In the genomic region with DNA sequence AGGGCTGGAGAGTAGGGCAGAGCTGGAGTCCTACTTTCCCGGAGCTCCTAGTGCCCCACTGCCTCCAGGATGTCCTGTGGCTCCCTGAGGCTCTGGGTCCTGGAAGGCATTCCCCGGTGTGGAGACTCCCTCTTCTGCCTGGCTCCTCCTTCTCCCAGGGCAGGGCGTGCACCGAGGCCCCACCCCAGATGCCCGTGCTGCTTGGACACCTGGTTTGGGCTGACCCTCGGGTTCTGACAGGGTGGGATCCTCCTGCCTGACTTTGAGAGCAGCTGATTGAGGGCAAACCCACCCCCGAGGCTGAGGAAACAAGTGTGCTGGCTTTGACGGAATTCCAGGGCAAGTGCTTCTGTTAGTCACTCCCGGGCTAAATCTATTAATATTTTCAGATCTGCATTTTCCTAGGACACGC, we compare ENCODE assay signal across 2 cellular contexts.
TF ChIP-seq lines count a peak whose summit lies in the region.

No MANE protein-coding gene starts in this region.

TF ChIP-seq in HCT116, 20 proteins besides CTCF, POLR2A, EP300 and RAD21:
- TF ChIP-seq POLR2AphosphoS5 (IDR thresholded peaks at IDR 0.05; ENCODE audit: low read depth, low read length) (no peak), CEBPB (IDR thresholded peaks at IDR 0.05; ENCODE audit: low read depth) (no peak), ELF1 (IDR thresholded peaks at IDR 0.05; ENCODE audit: borderline replicate concordance, low read depth) (no peak), CBX3 (IDR thresholded peaks at IDR 0.05; ENCODE audit: low read depth) (no peak), ZFX (IDR thresholded peaks at IDR 0.05) (no peak), ZNF274 (IDR thresholded peaks at IDR 0.05; ENCODE audit: low read depth, low read length) (no peak), SRF (IDR thresholded peaks at IDR 0.05; ENCODE audit: low read depth) (no peak), JUND (IDR thresholded peaks at IDR 0.05) (no peak), TCF7L2 (IDR thresholded peaks at IDR 0.05; ENCODE audit: borderline replicate concordance, extremely low read depth, insufficient read depth, insufficient read length) (no peak)
- TF ChIP-seq, protein P1, sequence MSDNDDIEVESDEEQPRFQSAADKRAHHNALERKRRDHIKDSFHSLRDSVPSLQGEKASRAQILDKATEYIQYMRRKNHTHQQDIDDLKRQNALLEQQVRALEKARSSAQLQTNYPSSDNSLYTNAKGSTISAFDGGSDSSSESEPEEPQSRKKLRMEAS (IDR thresholded peaks at IDR 0.05): no peak
- TF ChIP-seq, protein P2, sequence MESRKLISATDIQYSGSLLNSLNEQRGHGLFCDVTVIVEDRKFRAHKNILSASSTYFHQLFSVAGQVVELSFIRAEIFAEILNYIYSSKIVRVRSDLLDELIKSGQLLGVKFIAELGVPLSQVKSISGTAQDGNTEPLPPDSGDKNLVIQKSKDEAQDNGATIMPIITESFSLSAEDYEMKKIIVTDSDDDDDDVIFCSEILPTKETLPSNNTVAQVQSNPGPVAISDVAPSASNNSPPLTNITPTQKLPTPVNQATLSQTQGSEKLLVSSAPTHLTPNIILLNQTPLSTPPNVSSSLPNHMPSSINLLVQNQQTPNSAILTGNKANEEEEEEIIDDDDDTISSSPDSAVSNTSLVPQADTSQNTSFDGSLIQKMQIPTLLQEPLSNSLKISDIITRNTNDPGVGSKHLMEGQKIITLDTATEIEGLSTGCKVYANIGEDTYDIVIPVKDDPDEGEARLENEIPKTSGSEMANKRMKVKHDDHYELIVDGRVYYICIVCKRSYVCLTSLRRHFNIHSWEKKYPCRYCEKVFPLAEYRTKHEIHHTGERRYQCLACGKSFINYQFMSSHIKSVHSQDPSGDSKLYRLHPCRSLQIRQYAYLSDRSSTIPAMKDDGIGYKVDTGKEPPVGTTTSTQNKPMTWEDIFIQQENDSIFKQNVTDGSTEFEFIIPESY (IDR thresholded peaks at IDR 0.05; ENCODE audit: extremely low read depth, insufficient replicate concordance, low read length): no peak
- TF ChIP-seq, protein P3, sequence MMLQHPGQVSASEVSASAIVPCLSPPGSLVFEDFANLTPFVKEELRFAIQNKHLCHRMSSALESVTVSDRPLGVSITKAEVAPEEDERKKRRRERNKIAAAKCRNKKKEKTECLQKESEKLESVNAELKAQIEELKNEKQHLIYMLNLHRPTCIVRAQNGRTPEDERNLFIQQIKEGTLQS (IDR thresholded peaks at IDR 0.05): no peak
- TF ChIP-seq, protein P4, sequence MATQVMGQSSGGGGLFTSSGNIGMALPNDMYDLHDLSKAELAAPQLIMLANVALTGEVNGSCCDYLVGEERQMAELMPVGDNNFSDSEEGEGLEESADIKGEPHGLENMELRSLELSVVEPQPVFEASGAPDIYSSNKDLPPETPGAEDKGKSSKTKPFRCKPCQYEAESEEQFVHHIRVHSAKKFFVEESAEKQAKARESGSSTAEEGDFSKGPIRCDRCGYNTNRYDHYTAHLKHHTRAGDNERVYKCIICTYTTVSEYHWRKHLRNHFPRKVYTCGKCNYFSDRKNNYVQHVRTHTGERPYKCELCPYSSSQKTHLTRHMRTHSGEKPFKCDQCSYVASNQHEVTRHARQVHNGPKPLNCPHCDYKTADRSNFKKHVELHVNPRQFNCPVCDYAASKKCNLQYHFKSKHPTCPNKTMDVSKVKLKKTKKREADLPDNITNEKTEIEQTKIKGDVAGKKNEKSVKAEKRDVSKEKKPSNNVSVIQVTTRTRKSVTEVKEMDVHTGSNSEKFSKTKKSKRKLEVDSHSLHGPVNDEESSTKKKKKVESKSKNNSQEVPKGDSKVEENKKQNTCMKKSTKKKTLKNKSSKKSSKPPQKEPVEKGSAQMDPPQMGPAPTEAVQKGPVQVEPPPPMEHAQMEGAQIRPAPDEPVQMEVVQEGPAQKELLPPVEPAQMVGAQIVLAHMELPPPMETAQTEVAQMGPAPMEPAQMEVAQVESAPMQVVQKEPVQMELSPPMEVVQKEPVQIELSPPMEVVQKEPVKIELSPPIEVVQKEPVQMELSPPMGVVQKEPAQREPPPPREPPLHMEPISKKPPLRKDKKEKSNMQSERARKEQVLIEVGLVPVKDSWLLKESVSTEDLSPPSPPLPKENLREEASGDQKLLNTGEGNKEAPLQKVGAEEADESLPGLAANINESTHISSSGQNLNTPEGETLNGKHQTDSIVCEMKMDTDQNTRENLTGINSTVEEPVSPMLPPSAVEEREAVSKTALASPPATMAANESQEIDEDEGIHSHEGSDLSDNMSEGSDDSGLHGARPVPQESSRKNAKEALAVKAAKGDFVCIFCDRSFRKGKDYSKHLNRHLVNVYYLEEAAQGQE (IDR thresholded peaks at IDR 0.05; ENCODE audit: low read depth): no peak

TF ChIP-seq in K562, 482 proteins besides CTCF, POLR2A, EP300 and RAD21:
- TF ChIP-seq NBN (IDR thresholded peaks at IDR 0.05; ENCODE audit: low read depth) (no peak), GTF2F1 (IDR thresholded peaks at IDR 0.05; ENCODE audit: low read depth, low read length) (no peak), ZNF384 (IDR thresholded peaks at IDR 0.05; ENCODE audit: low read depth, low read length) (no peak), POLR2G (IDR thresholded peaks at IDR 0.05; ENCODE audit: low read depth, low read length) (no peak), ZNF77 (CRISPR knock-in tag; IDR thresholded peaks at IDR 0.05) (no peak)
- TF ChIP-seq, protein P5, sequence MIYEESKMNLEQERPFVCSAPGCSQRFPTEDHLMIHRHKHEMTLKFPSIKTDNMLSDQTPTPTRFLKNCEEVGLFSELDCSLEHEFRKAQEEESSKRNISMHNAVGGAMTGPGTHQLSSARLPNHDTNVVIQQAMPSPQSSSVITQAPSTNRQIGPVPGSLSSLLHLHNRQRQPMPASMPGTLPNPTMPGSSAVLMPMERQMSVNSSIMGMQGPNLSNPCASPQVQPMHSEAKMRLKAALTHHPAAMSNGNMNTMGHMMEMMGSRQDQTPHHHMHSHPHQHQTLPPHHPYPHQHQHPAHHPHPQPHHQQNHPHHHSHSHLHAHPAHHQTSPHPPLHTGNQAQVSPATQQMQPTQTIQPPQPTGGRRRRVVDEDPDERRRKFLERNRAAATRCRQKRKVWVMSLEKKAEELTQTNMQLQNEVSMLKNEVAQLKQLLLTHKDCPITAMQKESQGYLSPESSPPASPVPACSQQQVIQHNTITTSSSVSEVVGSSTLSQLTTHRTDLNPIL (CRISPR knock-in tag; IDR thresholded peaks at IDR 0.05): no peak
- TF ChIP-seq, protein P6, sequence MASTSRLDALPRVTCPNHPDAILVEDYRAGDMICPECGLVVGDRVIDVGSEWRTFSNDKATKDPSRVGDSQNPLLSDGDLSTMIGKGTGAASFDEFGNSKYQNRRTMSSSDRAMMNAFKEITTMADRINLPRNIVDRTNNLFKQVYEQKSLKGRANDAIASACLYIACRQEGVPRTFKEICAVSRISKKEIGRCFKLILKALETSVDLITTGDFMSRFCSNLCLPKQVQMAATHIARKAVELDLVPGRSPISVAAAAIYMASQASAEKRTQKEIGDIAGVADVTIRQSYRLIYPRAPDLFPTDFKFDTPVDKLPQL (IDR thresholded peaks at IDR 0.05; ENCODE audit: extremely low read depth, insufficient read length): no peak
- TF ChIP-seq, protein P7, sequence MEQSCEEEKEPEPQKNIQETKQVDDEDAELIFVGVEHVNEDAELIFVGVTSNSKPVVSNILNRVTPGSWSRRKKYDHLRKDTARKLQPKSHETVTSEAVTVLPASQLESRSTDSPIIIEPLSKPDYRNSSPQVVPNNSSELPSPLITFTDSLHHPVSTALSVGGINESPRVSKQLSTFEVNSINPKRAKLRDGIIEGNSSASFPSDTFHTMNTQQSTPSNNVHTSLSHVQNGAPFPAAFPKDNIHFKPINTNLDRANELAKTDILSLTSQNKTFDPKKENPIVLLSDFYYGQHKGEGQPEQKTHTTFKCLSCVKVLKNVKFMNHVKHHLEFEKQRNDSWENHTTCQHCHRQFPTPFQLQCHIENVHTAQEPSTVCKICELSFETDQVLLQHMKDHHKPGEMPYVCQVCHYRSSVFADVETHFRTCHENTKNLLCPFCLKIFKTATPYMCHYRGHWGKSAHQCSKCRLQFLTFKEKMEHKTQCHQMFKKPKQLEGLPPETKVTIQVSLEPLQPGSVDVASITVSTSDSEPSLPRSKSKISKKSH (CRISPR knock-in tag; IDR thresholded peaks at IDR 0.05): no peak
